Comparison of ENCODE assay signal across 15 cellular contexts in the genomic region with DNA sequence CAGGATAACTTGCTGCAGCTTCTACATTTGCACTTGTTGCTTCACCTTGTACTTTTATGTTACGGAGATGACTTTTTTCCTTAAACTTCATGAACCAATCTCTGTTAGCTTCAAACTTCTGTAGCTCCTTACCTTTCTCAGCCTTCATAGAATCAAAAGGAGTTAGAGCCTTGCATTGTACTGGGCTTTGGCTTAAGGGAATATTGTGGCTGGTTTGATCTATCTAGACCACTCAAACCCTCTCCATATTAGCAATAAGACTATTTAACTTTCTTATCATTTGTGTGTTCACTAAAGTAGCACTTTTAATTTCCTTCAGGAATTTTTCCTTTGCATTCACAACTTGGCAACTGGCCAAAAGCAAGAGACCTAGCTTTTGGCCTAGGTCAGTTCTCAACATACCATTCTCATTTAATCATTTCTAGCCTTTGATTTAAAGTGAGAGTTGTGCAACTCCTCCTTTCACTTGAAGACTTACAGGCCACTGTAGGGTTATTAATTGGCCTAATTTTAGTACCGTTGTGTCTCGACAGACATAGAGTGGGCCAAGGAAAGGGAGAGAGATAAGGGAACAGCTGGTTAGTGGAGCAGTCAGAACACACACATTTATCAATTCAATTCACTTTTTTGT.
A peak's percentile ranks its signal among the peaks of the same experiment; 100 is the strongest.
DNase-seq lines count a peak whose midpoint lies in the region; ATAC-seq and TF ChIP-seq lines count a peak whose summit lies in the region.
"Had no signal": no experiment of that assay in that cellular context is flagged by ENCODE, and none has a peak within 500 bp of the region (broad histone marks: within the 10 kb centered on the region; RNA-seq: fewer than 3 reads in every experiment).

No MANE protein-coding gene starts in this region.

- TF ChIP-seq CTCF in SK-N-SH (IDR thresholded peaks at IDR 0.05) (no peak), RWPE1 (conservative IDR thresholded peaks at IDR 0.05; ENCODE audit: low read depth) (no peak), fibroblast of the aortic adventitia (IDR thresholded peaks at IDR 0.05; ENCODE audit: insufficient read depth, low read length) (no peak), smooth muscle cell (IDR thresholded peaks at IDR 0.05; ENCODE audit: borderline replicate concordance, insufficient read depth, poor library complexity, severe bottlenecking) (no peak)

- H3K9me3 Mint-ChIP-seq in activated CD8-positive, alpha-beta memory T cell treated with anti-CD3 and anti-CD28 coated beads, Interleukin-2, amount 10 ng/mL, durations not matched to agents 7 days and 5 days (ENCODE audit: low read depth): peaks cover 4% of the 10 kb centered on the region

- H3F3A ChIP-seq in SK-N-SH (replicated peaks; ENCODE audit: insufficient read depth): peaks cover 17% of the 10 kb centered on the region
- H3F3A ChIP-seq in smooth muscle cell (ENCODE audit: low read depth): no peaks in the 10 kb centered on the region

- no peaks in the 10 kb centered on the region for H3K27me3 Mint-ChIP-seq in activated CD8-positive, alpha-beta memory T cell treated with anti-CD3 and anti-CD28 coated beads, Interleukin-2, amount 10 ng/mL, durations not matched to agents 7 days and 5 days

- H3K4me3 ChIP-seq in SK-N-SH (ENCODE audit: low read depth in 2 of 2, low read length in 1 of 2) (no peak overlapping the region), fibroblast of the aortic adventitia (ENCODE audit: low read depth, low read length) (no peak overlapping the region), smooth muscle cell (no peak overlapping the region)
- H3K4me3 ChIP-seq: mucosa of descending colon, ovary, SK-N-MC had no signal

- ATAC-seq in SK-N-SH treated with all-trans-retinoic acid at 6 μM for 48 hours: no peak
- no peak for ATAC-seq in activated CD8-positive, alpha-beta memory T cell treated with anti-CD3 and anti-CD28 coated beads, Interleukin-2, amount 10 ng/mL, durations not matched to agents 7 days and 5 days
- ATAC-seq: activated naive CD4-positive, alpha-beta T cell treated with anti-CD3 and anti-CD28 coated beads, Interleukin-2, amount 50 U/mL, for 72 hours; mucosa of descending colon had no signal

- H3K79me2 ChIP-seq in SK-N-SH (ENCODE audit: insufficient read depth) (no peaks in the 10 kb centered on the region), smooth muscle cell (ENCODE audit: low read depth) (no peaks in the 10 kb centered on the region)

- TF ChIP-seq EP300 in SK-N-SH (IDR thresholded peaks at IDR 0.05; ENCODE audit: borderline replicate concordance in 1 of 2, low read depth in 1 of 2, low read length in 1 of 2): no peak

- POLR2A ChIA-PET in SK-N-SH (lab: Yijun Ruan, JAX) (no interaction called here), RWPE1 (lab: Yijun Ruan, JAX; ENCODE audit: low non-redundant PET) (no interaction called here)

- no peaks in the 10 kb centered on the region for H3K9me2 ChIP-seq in SK-N-SH

- H4K20me1 ChIP-seq in SK-N-SH (ENCODE audit: insufficient read depth) (no peaks in the 10 kb centered on the region), smooth muscle cell (ENCODE audit: low read depth) (no peaks in the 10 kb centered on the region)

- TF ChIP-seq RAD21 in SK-N-SH (IDR thresholded peaks at IDR 0.05; ENCODE audit: low read length): no peak

- H3K4me2 ChIP-seq in SK-N-SH (no peak overlapping the region), smooth muscle cell (peak overlapping the region; percentile 10)

- H3K27ac Mint-ChIP-seq in activated CD8-positive, alpha-beta memory T cell treated with anti-CD3 and anti-CD28 coated beads, Interleukin-2, amount 10 ng/mL, durations not matched to agents 7 days and 5 days: no peak overlapping the region
- H3K27ac Mint-ChIP-seq: activated naive CD4-positive, alpha-beta T cell treated with anti-CD3 and anti-CD28 coated beads, Interleukin-2, amount 50 U/mL, for 72 hours had no signal

- WGBS in SK-N-SH (ENCODE audit: low lambda C conversion rate): 73% methylated on average over 3 of the region's 3 CpGs
- 42% methylated on average over 3 of the region's 3 CpGs for WGBS in smooth muscle cell (ENCODE audit: low lambda C conversion rate)

- H3K9me3 ChIP-seq in SK-N-SH (peaks cover 15% of the 10 kb centered on the region), smooth muscle cell (replicated peaks; ENCODE audit: low read depth) (no peaks in the 10 kb centered on the region)
- H3K9me3 ChIP-seq: ovary had no signal

- H3K36me3 ChIP-seq in SK-N-SH (replicated peaks in 1 of 2; ENCODE audit: control insufficient read depth in 1 of 2, insufficient read depth in 2 of 2, low read length in 1 of 2) (peaks cover 0 to 3% of the 10 kb centered on the region in 2 experiments), smooth muscle cell (ENCODE audit: low read depth) (no peaks in the 10 kb centered on the region)
- H3K36me3 ChIP-seq: ovary, WERI-Rb-1 had no signal

- no peak overlapping the region for H3K27ac ChIP-seq in SK-N-SH (ENCODE audit: low read depth in 2 of 2, low read length in 1 of 2)
- no peak overlapping the region for H3K27ac ChIP-seq in RWPE1
- no peak overlapping the region for H3K27ac ChIP-seq in smooth muscle cell (ENCODE audit: low read depth)
- H3K27ac ChIP-seq: ovary, SK-N-MC, WERI-Rb-1 had no signal

- CTCF ChIA-PET in SK-N-SH (lab: Yijun Ruan, JAX): interaction anchor here (1.7 kb wide), 1 partner anchor 344 kb away, joined by 3 read pairs; no protein-coding TSS in a partner anchor
- CTCF ChIA-PET in RWPE1 (lab: Yijun Ruan, JAX): interaction anchor here (0.5 to 0.6 kb wide), 2 partner anchors 16 to 69 kb away, joined by 3 to 5 read pairs; no protein-coding TSS in a partner anchor
- CTCF ChIA-PET in activated CD8-positive, alpha-beta memory T cell treated with anti-CD3 and anti-CD28 coated beads, Interleukin-2, amount 10 ng/mL, durations not matched to agents 7 days and 5 days (lab: Charles Lee): interaction anchor here (0.6 kb wide), 1 partner anchor 344 kb away, joined by 3 read pairs; no protein-coding TSS in a partner anchor

- H3K36me3 Mint-ChIP-seq in activated CD8-positive, alpha-beta memory T cell treated with anti-CD3 and anti-CD28 coated beads, Interleukin-2, amount 10 ng/mL, durations not matched to agents 7 days and 5 days: peaks cover 20% of the 10 kb centered on the region

- no peak for DNase-seq in SK-N-SH
- DNase-seq in RWPE1 (ENCODE audit: low spot score): peak; percentile 79
- peak; percentile 93 for DNase-seq in fibroblast of the aortic adventitia (ENCODE audit: low read depth)
- DNase-seq in smooth muscle cell (lab: John Stamatoyannopoulos, UW; ENCODE audit: unreplicated experiment): no peak
- DNase-seq in activated effector memory CD4-positive, alpha-beta T cell treated with anti-CD3 and anti-CD28 coated beads, Interleukin-2, amount 50 U/mL, for 16 hours: no peak
- no peak for DNase-seq in activated CD8-positive, alpha-beta memory T cell treated with anti-CD3 and anti-CD28 coated beads, Interleukin-2, amount 10 ng/mL, durations not matched to agents 7 days and 5 days
- no peak for DNase-seq in NCI-H748 (lab: John Stamatoyannopoulos, UW; ENCODE audit: unreplicated experiment)
- DNase-seq: KBM-7, mucosa of descending colon, NCI-H1930, ovary, WERI-Rb-1 had no signal

- no peak overlapping the region for H3K4me3 Mint-ChIP-seq in activated CD8-positive, alpha-beta memory T cell treated with anti-CD3 and anti-CD28 coated beads, Interleukin-2, amount 10 ng/mL, durations not matched to agents 7 days and 5 days

- H3K4me1 Mint-ChIP-seq in activated CD8-positive, alpha-beta memory T cell treated with anti-CD3 and anti-CD28 coated beads, Interleukin-2, amount 10 ng/mL, durations not matched to agents 7 days and 5 days: peaks cover 2% of the 10 kb centered on the region

- H3K4me1 ChIP-seq in SK-N-SH (ENCODE audit: control insufficient read depth in 1 of 2, insufficient read depth in 2 of 2, low read depth in 1 of 2, low read length in 1 of 2): no peaks in the 10 kb centered on the region; a peak in 1 of 4 replicates
- no peaks in the 10 kb centered on the region for H3K4me1 ChIP-seq in smooth muscle cell (ENCODE audit: low read depth)

- H3K9ac ChIP-seq in SK-N-SH: no peak overlapping the region
- H3K9ac ChIP-seq in smooth muscle cell (ENCODE audit: low read depth): no peak overlapping the region

- no peaks in the 10 kb centered on the region for H3K27me3 ChIP-seq in SK-N-SH (ENCODE audit: insufficient read depth)
- no peaks in the 10 kb centered on the region for H3K27me3 ChIP-seq in smooth muscle cell (ENCODE audit: low read depth)

- H2AFZ ChIP-seq in SK-N-SH (ENCODE audit: low read depth) (no peak overlapping the region), smooth muscle cell (ENCODE audit: low read depth) (no peak overlapping the region)

TF ChIP-seq in SK-N-SH treated with all-trans-retinoic acid at 6 μM for 48 hours, 23 proteins besides CTCF, POLR2A, EP300 and RAD21:
- TF ChIP-seq PPARA (CRISPR knock-in tag; IDR thresholded peaks at IDR 0.05; ENCODE audit: borderline replicate concordance) (no peak), ISL1 (CRISPR knock-in tag; IDR thresholded peaks at IDR 0.05) (peak; percentile 73; the same call in 1 of the 2 replicates)

TF ChIP-seq in SK-N-SH, 30 proteins besides CTCF, POLR2A, EP300 and RAD21:
- no peak for TF ChIP-seq JUND (IDR thresholded peaks at IDR 0.05)
- TF ChIP-seq, protein P1, sequence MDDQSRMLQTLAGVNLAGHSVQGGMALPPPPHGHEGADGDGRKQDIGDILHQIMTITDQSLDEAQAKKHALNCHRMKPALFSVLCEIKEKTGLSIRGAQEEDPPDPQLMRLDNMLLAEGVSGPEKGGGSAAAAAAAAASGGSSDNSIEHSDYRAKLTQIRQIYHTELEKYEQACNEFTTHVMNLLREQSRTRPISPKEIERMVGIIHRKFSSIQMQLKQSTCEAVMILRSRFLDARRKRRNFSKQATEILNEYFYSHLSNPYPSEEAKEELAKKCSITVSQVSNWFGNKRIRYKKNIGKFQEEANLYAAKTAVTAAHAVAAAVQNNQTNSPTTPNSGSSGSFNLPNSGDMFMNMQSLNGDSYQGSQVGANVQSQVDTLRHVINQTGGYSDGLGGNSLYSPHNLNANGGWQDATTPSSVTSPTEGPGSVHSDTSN (IDR thresholded peaks at IDR 0.05): no peak
- TF ChIP-seq RXRA (IDR thresholded peaks at IDR 0.05; ENCODE audit: borderline replicate concordance, low read depth): no peak
- TF ChIP-seq, protein P2, sequence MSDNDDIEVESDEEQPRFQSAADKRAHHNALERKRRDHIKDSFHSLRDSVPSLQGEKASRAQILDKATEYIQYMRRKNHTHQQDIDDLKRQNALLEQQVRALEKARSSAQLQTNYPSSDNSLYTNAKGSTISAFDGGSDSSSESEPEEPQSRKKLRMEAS (IDR thresholded peaks at IDR 0.05; ENCODE audit: low read depth): no peak
- no peak for TF ChIP-seq RFX5 (IDR thresholded peaks at IDR 0.05; ENCODE audit: low read length)
- TF ChIP-seq MEF2A (IDR thresholded peaks at IDR 0.05; ENCODE audit: borderline replicate concordance, low read depth): no peak
- TF ChIP-seq SIN3A (IDR thresholded peaks at IDR 0.05; ENCODE audit: borderline replicate concordance, low read depth, low read length): no peak

Comparison
In these comparisons a context has a peak if more than half of its experiments do, and no peak if none do; other contexts are left out.
1. DNase-seq: peak in RWPE1 (single experiment) and fibroblast of the aortic adventitia (single experiment); none in SK-N-SH (single experiment), smooth muscle cell (single experiment), activated effector memory CD4-positive, alpha-beta T cell treated with anti-CD3 and anti-CD28 coated beads, Interleukin-2, amount 50 U/mL, for 16 hours (single experiment), activated CD8-positive, alpha-beta memory T cell treated with anti-CD3 and anti-CD28 coated beads, Interleukin-2, amount 10 ng/mL, durations not matched to agents 7 days and 5 days (single experiment) and NCI-H748 (single experiment).